Comparison of ENCODE assay signal across 25 cellular contexts in genomic region chr4:184398741-184399504, GRCh38.
DNase-seq lines count a peak whose midpoint lies in the region; ATAC-seq, FAIRE-seq and TF ChIP-seq lines count a peak whose summit lies in the region.
"Had no signal": no experiment of that assay in that cellular context is flagged by ENCODE, and none has a peak within 500 bp of the region (broad histone marks: within the 10 kb centered on the region; RNA-seq: fewer than 3 reads in every experiment).

No MANE protein-coding gene starts in this region.

- H4K5ac ChIP-seq in H1 (ENCODE audit: insufficient read length, low read depth, low read length): no peak overlapping the region

- no peak overlapping the region for H3K9ac ChIP-seq in H1 (replicated peaks in 1 of 4; ENCODE audit: extremely low read depth in 1 of 4, low read depth in 3 of 4, low read length in 3 of 4)
- H3K9ac ChIP-seq: KMS-11 had no signal

- TF ChIP-seq EP300 in H1 (IDR thresholded peaks at IDR 0.05; ENCODE audit: borderline replicate concordance in 1 of 2, low read depth in 2 of 2, low read length in 2 of 2): no peak

- FAIRE-seq in H1 (lab: Jason Lieb, UNC): no peak
- FAIRE-seq: astrocyte had no signal

- H3K14ac ChIP-seq in H1 (ENCODE audit: insufficient read length): no peak overlapping the region

- H3K79me1 ChIP-seq in H1 (ENCODE audit: low read depth, low read length): no peaks in the 10 kb centered on the region

- H3K56ac ChIP-seq in H1 (replicated peaks; ENCODE audit: insufficient read length, low read depth, low read length): no peak overlapping the region

- H3K9me3 ChIP-seq in H1 (ENCODE audit: insufficient read depth in 2 of 2, low read depth in 1 of 2, low read length in 1 of 2) (no peaks in the 10 kb centered on the region), psoas muscle (no peaks in the 10 kb centered on the region)
- H3K9me3 ChIP-seq: colonic mucosa, left lung, thyroid gland had no signal

- TF ChIP-seq POLR2A in H1 (IDR thresholded peaks at IDR 0.05; ENCODE audit: control extremely low read depth in 1 of 2, low read depth in 2 of 2, low read length in 2 of 2): no peak

- no peak overlapping the region for H3K18ac ChIP-seq in H1 (ENCODE audit: extremely low read depth, low read length)

- H3K27me3 Mint-ChIP-seq in CD14-positive monocyte (ENCODE audit: low read depth in 3 of 3): no peaks in the 10 kb centered on the region
- no peaks in the 10 kb centered on the region for H3K27me3 Mint-ChIP-seq in activated T-helper 1 cell treated with anti-CD3 and anti-CD28 coated beads, Interleukin-12 subunit alpha, Interleukin-12 subunit beta, Interleukin-2, Interleukin-4 antibody, amounts not matched to agents 30 ng/mL and 10 ng/mL and 1 ng/mL, durations not matched to agents 14 hours and 24 hours and 36 hours (ENCODE audit: insufficient read depth)
- H3K27me3 Mint-ChIP-seq in activated CD4-positive, alpha-beta memory T cell treated with anti-CD3 and anti-CD28 coated beads, Interleukin-2, amount 10 ng/mL, durations not matched to agents 7 days and 5 days: no peaks in the 10 kb centered on the region
- H3K27me3 Mint-ChIP-seq: CD4-positive, alpha-beta memory T cell had no signal

- no peak overlapping the region for H4K91ac ChIP-seq in H1 (replicated peaks; ENCODE audit: insufficient read length, low read length)

- H3K27ac ChIP-seq in H1 (ENCODE audit: low read depth, low read length) (no peak overlapping the region), psoas muscle (peak overlapping the region; percentile 84)
- H3K27ac ChIP-seq: colonic mucosa, KMS-11 had no signal

- intact Hi-C loops in CD14-positive monocyte (cut with micrococcal nuclease): no loop called here
- intact Hi-C loops in activated T-helper 1 cell treated with anti-CD3 and anti-CD28 coated beads, Interleukin-12 subunit alpha, Interleukin-12 subunit beta, Interleukin-2, Interleukin-4 antibody, amounts not matched to agents 30 ng/mL and 10 ng/mL and 1 ng/mL, durations not matched to agents 14 hours and 24 hours and 36 hours (cut with micrococcal nuclease): no loop called here
- intact Hi-C loops in psoas muscle (cut with DNase I): loop anchor here in 1 of 2 donors (2.0 to 5.0 kb wide), 2 partner anchors 14 to 73 kb away; partner anchors contain the start of gene IRF2

- DNase-seq in CD14-positive monocyte (ENCODE audit: low spot score): no peak
- DNase-seq in activated T-helper 1 cell treated with anti-CD3 and anti-CD28 coated beads, Interleukin-12 subunit alpha, Interleukin-12 subunit beta, Interleukin-2, Interleukin-4 antibody, amounts not matched to agents 30 ng/mL and 10 ng/mL and 1 ng/mL, durations not matched to agents 14 hours and 24 hours and 36 hours (ENCODE audit: low spot score): no peak
- DNase-seq in H1 (ENCODE audit: low read depth in 1 of 2, low spot score in 2 of 2): no peak
- peak; percentile 41 to 66 for DNase-seq in psoas muscle
- DNase-seq in activated CD4-positive, alpha-beta memory T cell treated with anti-CD3 and anti-CD28 coated beads, Interleukin-2, amount 10 ng/mL, durations not matched to agents 7 days and 5 days: no peak
- DNase-seq in activated CD4-positive, alpha-beta T cell treated with anti-CD3 and anti-CD28 coated beads for 1 hour: no peak
- no peak for DNase-seq in NCI-H524 (lab: John Stamatoyannopoulos, UW)
- DNase-seq in NCI-H69 (lab: John Stamatoyannopoulos, UW): no peak
- DNase-seq: activated CD4-positive, alpha-beta T cell treated with anti-CD3 and anti-CD28 coated beads, Interleukin-2, amount 50 U/mL, for 48 hours; activated gamma-delta T cell treated with Interleukin-2 at 50 U/mL for 16 hours; CD4-positive, alpha-beta memory T cell; colonic mucosa; DMS153; GDM1; HCEC 1CT; left lung; NCI-H1694; NCI-H774; posterior cingulate gyrus; T1000; thyroid gland had no signal

- no peak overlapping the region for H2BK12ac ChIP-seq in H1 (ENCODE audit: low read depth, low read length)

- no peak for TF ChIP-seq CTCF in CD14-positive monocyte (IDR thresholded peaks at IDR 0.05)
- TF ChIP-seq CTCF in H1 (IDR thresholded peaks at IDR 0.05; ENCODE audit: control extremely low read depth in 1 of 3, insufficient read depth in 1 of 3, low read depth in 1 of 3, low read length in 3 of 3): no peak
- TF ChIP-seq CTCF in psoas muscle (IDR thresholded peaks at IDR 0.05): no peak

- no peaks in the 10 kb centered on the region for H3K79me2 ChIP-seq in H1 (ENCODE audit: control insufficient read depth in 1 of 2, insufficient read depth in 2 of 2, low read length in 2 of 2)

- no peaks in the 10 kb centered on the region for H4K20me1 ChIP-seq in H1 (replicated peaks in 1 of 2; ENCODE audit: control insufficient read depth in 1 of 2, insufficient read depth in 2 of 2, low read length in 2 of 2)

- no peaks in the 10 kb centered on the region for H3K23me2 ChIP-seq in H1 (ENCODE audit: low read depth, low read length)

- no peak overlapping the region for H3K4me2 ChIP-seq in H1 (ENCODE audit: insufficient read depth in 1 of 2, low read depth in 2 of 2, low read length in 2 of 2)

- H2AK5ac ChIP-seq in H1 (ENCODE audit: low read depth, low read length): no peak overlapping the region

- peak; percentile 34 to 60 (median 52) for ATAC-seq in psoas muscle
- ATAC-seq: left lung, WTC11 had no signal

- CTCF ChIA-PET in H1 (lab: Charles Lee; ENCODE audit: partially characterized antibody): interaction anchor here (0.9 kb wide), 1 partner anchor 33 kb away, joined by 3 read pairs; no protein-coding TSS in a partner anchor
- CTCF ChIA-PET in activated CD4-positive, alpha-beta memory T cell treated with anti-CD3 and anti-CD28 coated beads, Interleukin-2, amount 10 ng/mL, durations not matched to agents 7 days and 5 days (lab: Charles Lee): no interaction called here

- H3K4ac ChIP-seq in H1 (replicated peaks; ENCODE audit: insufficient read length, low read depth, low read length): no peak overlapping the region

- no peaks in the 10 kb centered on the region for H3K9me3 Mint-ChIP-seq in CD14-positive monocyte
- no peaks in the 10 kb centered on the region for H3K9me3 Mint-ChIP-seq in activated T-helper 1 cell treated with anti-CD3 and anti-CD28 coated beads, Interleukin-12 subunit alpha, Interleukin-12 subunit beta, Interleukin-2, Interleukin-4 antibody, amounts not matched to agents 30 ng/mL and 10 ng/mL and 1 ng/mL, durations not matched to agents 14 hours and 24 hours and 36 hours
- H3K9me3 Mint-ChIP-seq in activated CD4-positive, alpha-beta memory T cell treated with anti-CD3 and anti-CD28 coated beads, Interleukin-2, amount 10 ng/mL, durations not matched to agents 7 days and 5 days: no peaks in the 10 kb centered on the region
- H3K9me3 Mint-ChIP-seq: CD4-positive, alpha-beta memory T cell; nephron; WTC11 had no signal

- no peak overlapping the region for H2BK20ac ChIP-seq in H1 (ENCODE audit: low read length)

- no peak for TF ChIP-seq RAD21 in H1 (IDR thresholded peaks at IDR 0.05 in 1 of 2, conservative IDR thresholded peaks at IDR 0.05 in 1 of 2; ENCODE audit: low read depth in 2 of 2, low read length in 2 of 2)

- H4K8ac ChIP-seq in H1 (ENCODE audit: extremely low read depth, insufficient read depth, low read length): no peak overlapping the region; the same call in 1 of the 2 replicates

- peak overlapping the region; percentile 19; the same call in 1 of the 2 replicates for H2BK15ac ChIP-seq in H1 (ENCODE audit: low read length)

- H3K4me1 Mint-ChIP-seq in CD14-positive monocyte: peaks cover 65% of the 10 kb centered on the region
- peaks cover 76% of the 10 kb centered on the region for H3K4me1 Mint-ChIP-seq in activated T-helper 1 cell treated with anti-CD3 and anti-CD28 coated beads, Interleukin-12 subunit alpha, Interleukin-12 subunit beta, Interleukin-2, Interleukin-4 antibody, amounts not matched to agents 30 ng/mL and 10 ng/mL and 1 ng/mL, durations not matched to agents 14 hours and 24 hours and 36 hours (ENCODE audit: low read depth)
- H3K4me1 Mint-ChIP-seq in activated CD4-positive, alpha-beta memory T cell treated with anti-CD3 and anti-CD28 coated beads, Interleukin-2, amount 10 ng/mL, durations not matched to agents 7 days and 5 days: peaks cover 48% of the 10 kb centered on the region

- H2AFZ ChIP-seq in H1 (ENCODE audit: low read length): no peak overlapping the region

- H3K36me3 ChIP-seq in H1 (ENCODE audit: control insufficient read depth in 2 of 4, insufficient read depth in 4 of 4, low read length in 3 of 4): peaks cover 2 to 9% (median 3%) of the 10 kb centered on the region in 4 experiments; a peak in 4 of 8 replicates
- peaks cover 2 to 48% of the 10 kb centered on the region in 2 donors for H3K36me3 ChIP-seq in psoas muscle (ENCODE audit: insufficient read depth in 1 of 2, low read depth in 1 of 2)

- H3K23ac ChIP-seq in H1 (ENCODE audit: insufficient read length): no peak overlapping the region

- no peak overlapping the region for H3K4me3 ChIP-seq in H1 (ENCODE audit: extremely low read depth in 1 of 4, insufficient read depth in 2 of 4, low read depth in 3 of 4, low read length in 4 of 4)
- H3K4me3 ChIP-seq in psoas muscle: no peak overlapping the region
- H3K4me3 ChIP-seq: colonic mucosa, left lung, thyroid gland had no signal

- peak overlapping the region; percentile 35; the same call in 1 of the 2 replicates for H2BK5ac ChIP-seq in H1 (ENCODE audit: low read depth, low read length)

- no peak overlapping the region for H2BK120ac ChIP-seq in H1 (replicated peaks; ENCODE audit: low read depth, low read length)

- WGBS in H1 (ENCODE audit: extremely low coverage in 1 of 2, insufficient coverage in 1 of 2, insufficient read length in 1 of 2, insufficient replicate concordance in 2 of 2, low coverage in 1 of 2, low lambda C conversion rate in 2 of 2, missing lambda C conversion rate in 1 of 2), 2 experiments: 93% methylated on average over 24 of the region's 24 CpGs; no CpG with 5 or more reads in 1 of the 2 experiments
- WGBS in psoas muscle, 3 donors: 67 to 79% (median 67%) methylated on average over 24 of the region's 24 CpGs

- peaks cover 88 to 92% of the 10 kb centered on the region in 2 donors for H3K36me3 Mint-ChIP-seq in CD14-positive monocyte
- peaks cover 77% of the 10 kb centered on the region for H3K36me3 Mint-ChIP-seq in activated T-helper 1 cell treated with anti-CD3 and anti-CD28 coated beads, Interleukin-12 subunit alpha, Interleukin-12 subunit beta, Interleukin-2, Interleukin-4 antibody, amounts not matched to agents 30 ng/mL and 10 ng/mL and 1 ng/mL, durations not matched to agents 14 hours and 24 hours and 36 hours (ENCODE audit: low read depth)
- peaks cover 94% of the 10 kb centered on the region for H3K36me3 Mint-ChIP-seq in activated CD4-positive, alpha-beta memory T cell treated with anti-CD3 and anti-CD28 coated beads, Interleukin-2, amount 10 ng/mL, durations not matched to agents 7 days and 5 days (ENCODE audit: low read depth)

- POLR2A ChIA-PET in H1 (lab: Charles Lee; ENCODE audit: partially characterized antibody): interaction anchor here (1.6 kb wide), 1 partner anchor 9 kb away, joined by 7 read pairs; no protein-coding TSS in a partner anchor
- POLR2A ChIA-PET in activated CD4-positive, alpha-beta memory T cell treated with anti-CD3 and anti-CD28 coated beads, Interleukin-2, amount 10 ng/mL, durations not matched to agents 7 days and 5 days (lab: Charles Lee): no interaction called here

- H3K27me3 ChIP-seq in H1 (replicated peaks in 1 of 4; ENCODE audit: control insufficient read depth in 3 of 4, extremely low read depth in 1 of 4, insufficient read depth in 3 of 4, low read length in 3 of 4): no peaks in the 10 kb centered on the region
- no peaks in the 10 kb centered on the region for H3K27me3 ChIP-seq in psoas muscle (ENCODE audit: insufficient read depth in 3 of 3, low read length in 2 of 3)
- H3K27me3 ChIP-seq: colonic mucosa, left lung, thyroid gland had no signal

- no peak overlapping the region for H3K4me3 Mint-ChIP-seq in CD14-positive monocyte
- no peak overlapping the region for H3K4me3 Mint-ChIP-seq in activated T-helper 1 cell treated with anti-CD3 and anti-CD28 coated beads, Interleukin-12 subunit alpha, Interleukin-12 subunit beta, Interleukin-2, Interleukin-4 antibody, amounts not matched to agents 30 ng/mL and 10 ng/mL and 1 ng/mL, durations not matched to agents 14 hours and 24 hours and 36 hours
- H3K4me3 Mint-ChIP-seq in activated CD4-positive, alpha-beta memory T cell treated with anti-CD3 and anti-CD28 coated beads, Interleukin-2, amount 10 ng/mL, durations not matched to agents 7 days and 5 days: no peak overlapping the region
- H3K4me3 Mint-ChIP-seq: CD4-positive, alpha-beta memory T cell; nephron; WTC11 had no signal

- peaks cover 13 to 30% (median 17%) of the 10 kb centered on the region in 4 experiments for H3K4me1 ChIP-seq in H1 (replicated peaks in 1 of 4; ENCODE audit: control insufficient read depth in 3 of 4, insufficient read depth in 4 of 4, low read length in 3 of 4)
- peaks cover 61% of the 10 kb centered on the region for H3K4me1 ChIP-seq in psoas muscle
- H3K4me1 ChIP-seq: colonic mucosa had no signal

- peak overlapping the region in 4 of 7 donors; percentile 34 to 73 (median 52) for H3K27ac Mint-ChIP-seq in CD14-positive monocyte
- H3K27ac Mint-ChIP-seq in activated T-helper 1 cell treated with anti-CD3 and anti-CD28 coated beads, Interleukin-12 subunit alpha, Interleukin-12 subunit beta, Interleukin-2, Interleukin-4 antibody, amounts not matched to agents 30 ng/mL and 10 ng/mL and 1 ng/mL, durations not matched to agents 14 hours and 24 hours and 36 hours: peak overlapping the region; percentile 14
- no peak overlapping the region for H3K27ac Mint-ChIP-seq in activated CD4-positive, alpha-beta memory T cell treated with anti-CD3 and anti-CD28 coated beads, Interleukin-2, amount 10 ng/mL, durations not matched to agents 7 days and 5 days

Comparison
In these comparisons a context has a peak if more than half of its experiments do, and no peak if none do; other contexts are left out.
1. DNase-seq: peak in psoas muscle (2 of 2); none in CD14-positive monocyte (single experiment), activated T-helper 1 cell treated with anti-CD3 and anti-CD28 coated beads, Interleukin-12 subunit alpha, Interleukin-12 subunit beta, Interleukin-2, Interleukin-4 antibody, amounts not matched to agents 30 ng/mL and 10 ng/mL and 1 ng/mL, durations not matched to agents 14 hours and 24 hours and 36 hours (single experiment), H1 (0 of 2), activated CD4-positive, alpha-beta memory T cell treated with anti-CD3 and anti-CD28 coated beads, Interleukin-2, amount 10 ng/mL, durations not matched to agents 7 days and 5 days (single experiment), activated CD4-positive, alpha-beta T cell treated with anti-CD3 and anti-CD28 coated beads for 1 hour (single experiment), NCI-H524 (0 of 2) and NCI-H69 (single experiment).